Comparison of ENCODE assay signal across 21 cellular contexts in genomic region chr1:84539972-84540371, GRCh38. TPM values are rescaled to one million over a fixed set of nuclear protein-coding genes. Genes with fewer than 3 reads are reported as not detected.
DNase-seq lines count a peak whose midpoint lies in the region; ATAC-seq, FAIRE-seq and TF ChIP-seq lines count a peak whose summit lies in the region.
"Had no signal": no experiment of that assay in that cellular context is flagged by ENCODE, and none has a peak within 500 bp of the region (broad histone marks: within the 10 kb centered on the region; RNA-seq: fewer than 3 reads in every experiment).

No MANE protein-coding gene starts in this region.

- in situ Hi-C loops in GM13976 (cut with MboI; ENCODE audit: low sequenced_read_pairs, unreplicated experiment): no loop called here

- H3K9me3 Mint-ChIP-seq in stimulated activated naive CD8-positive, alpha-beta T cell treated with anti-CD3 and anti-CD28 coated beads, Interleukin-15, Interleukin-2, amounts not matched to agents 100 ng/mL and 50 ng/mL, for 24 hours: no peaks in the 10 kb centered on the region
- H3K9me3 Mint-ChIP-seq: activated T-helper 1 cell treated with anti-CD3 and anti-CD28 coated beads, Interleukin-12 subunit alpha, Interleukin-12 subunit beta, Interleukin-2, Interleukin-4 antibody, amounts not matched to agents 30 ng/mL and 10 ng/mL and 1 ng/mL, durations not matched to agents 14 hours and 24 hours and 36 hours; CD14-positive monocyte; neural progenitor cell; T-helper 2 cell treated with Interferon-gamma antibody and Interleukin-4, amounts not matched to agents 5 μg/mL and 100 μg/mL, for 36 hours had no signal

- no peak for TF ChIP-seq POLR2A in GM12892 (IDR thresholded peaks at IDR 0.05; ENCODE audit: low read depth, low read length)

- peak overlapping the region; percentile 43 for H3K27ac Mint-ChIP-seq in stimulated activated naive CD8-positive, alpha-beta T cell treated with anti-CD3 and anti-CD28 coated beads, Interleukin-15, Interleukin-2, amounts not matched to agents 100 ng/mL and 50 ng/mL, for 24 hours
- H3K27ac Mint-ChIP-seq: activated T-helper 1 cell treated with anti-CD3 and anti-CD28 coated beads, Interleukin-12 subunit alpha, Interleukin-12 subunit beta, Interleukin-2, Interleukin-4 antibody, amounts not matched to agents 30 ng/mL and 10 ng/mL and 1 ng/mL, durations not matched to agents 14 hours and 24 hours and 36 hours; CD14-positive monocyte; neural progenitor cell; T-helper 2 cell treated with Interferon-gamma antibody and Interleukin-4, amounts not matched to agents 5 μg/mL and 100 μg/mL, for 36 hours had no signal

- H2AFZ ChIP-seq in SK-N-SH (ENCODE audit: low read depth) (no peak overlapping the region), fibroblast of lung (ENCODE audit: low read length) (no peak overlapping the region)
- H2AFZ ChIP-seq: neural progenitor cell had no signal

- H3K79me2 ChIP-seq in SK-N-SH (ENCODE audit: insufficient read depth) (no peaks in the 10 kb centered on the region), fibroblast of lung (ENCODE audit: control insufficient read depth, insufficient read depth, low read length) (no peaks in the 10 kb centered on the region)

- H3K27me3 Mint-ChIP-seq in stimulated activated naive CD8-positive, alpha-beta T cell treated with anti-CD3 and anti-CD28 coated beads, Interleukin-15, Interleukin-2, amounts not matched to agents 100 ng/mL and 50 ng/mL, for 24 hours: no peaks in the 10 kb centered on the region

- TF ChIP-seq RAD21 in SK-N-SH (IDR thresholded peaks at IDR 0.05; ENCODE audit: low read length): no peak

- peaks cover 14% of the 10 kb centered on the region for H3F3A ChIP-seq in SK-N-SH (replicated peaks; ENCODE audit: insufficient read depth)

- H3K4me3 ChIP-seq in SK-N-SH (ENCODE audit: low read depth in 2 of 2, low read length in 1 of 2): no peak overlapping the region
- no peak overlapping the region for H3K4me3 ChIP-seq in fibroblast of lung (replicated peaks in 1 of 4; ENCODE audit: control extremely low read depth in 1 of 4, insufficient read depth in 1 of 4, low read depth in 3 of 4, low read length in 4 of 4)
- H3K4me3 ChIP-seq: esophagus muscularis mucosa, K562, neural progenitor cell, SJCRH30, suprapubic skin had no signal

- no peak overlapping the region for H3K4me3 Mint-ChIP-seq in stimulated activated naive CD8-positive, alpha-beta T cell treated with anti-CD3 and anti-CD28 coated beads, Interleukin-15, Interleukin-2, amounts not matched to agents 100 ng/mL and 50 ng/mL, for 24 hours
- H3K4me3 Mint-ChIP-seq: activated T-helper 1 cell treated with anti-CD3 and anti-CD28 coated beads, Interleukin-12 subunit alpha, Interleukin-12 subunit beta, Interleukin-2, Interleukin-4 antibody, amounts not matched to agents 30 ng/mL and 10 ng/mL and 1 ng/mL, durations not matched to agents 14 hours and 24 hours and 36 hours; CD14-positive monocyte; neural progenitor cell; T-helper 2 cell treated with Interferon-gamma antibody and Interleukin-4, amounts not matched to agents 5 μg/mL and 100 μg/mL, for 36 hours had no signal

- peaks cover 27% of the 10 kb centered on the region for H3K36me3 Mint-ChIP-seq in stimulated activated naive CD8-positive, alpha-beta T cell treated with anti-CD3 and anti-CD28 coated beads, Interleukin-15, Interleukin-2, amounts not matched to agents 100 ng/mL and 50 ng/mL, for 24 hours (ENCODE audit: low read depth)
- H3K36me3 Mint-ChIP-seq: neural progenitor cell had no signal

- H3K4me1 Mint-ChIP-seq in stimulated activated naive CD8-positive, alpha-beta T cell treated with anti-CD3 and anti-CD28 coated beads, Interleukin-15, Interleukin-2, amounts not matched to agents 100 ng/mL and 50 ng/mL, for 24 hours (ENCODE audit: low read depth): peaks cover 23% of the 10 kb centered on the region
- H3K4me1 Mint-ChIP-seq: CD14-positive monocyte, neural progenitor cell had no signal

- no peak for FAIRE-seq in GM12892 (lab: Jason Lieb, UNC)
- FAIRE-seq: GM12891, K562 had no signal

- CTCF ChIA-PET in SK-N-SH (lab: Yijun Ruan, JAX): interaction anchor here (0.9 to 1.4 kb wide), 2 partner anchors 11 to 232 kb away, joined by 4 to 5 read pairs; no protein-coding TSS in a partner anchor

- DNase-seq in stimulated activated naive CD8-positive, alpha-beta T cell treated with anti-CD3 and anti-CD28 coated beads, Interleukin-15, Interleukin-2, amounts not matched to agents 100 U/mL and 50 U/mL, for 24 hours: no peak
- DNase-seq in SK-N-SH (no peak), fibroblast of lung (ENCODE audit: low read depth in 2 of 2) (peak; percentile 30 to 36), NCI-H2171 (lab: John Stamatoyannopoulos, UW) (no peak), GM12892 (ENCODE audit: insufficient read length) (no peak), GOT3 (lab: John Stamatoyannopoulos, UW) (no peak), GM13976 (ENCODE audit: low spot score) (no peak)
- DNase-seq: head of caudate nucleus, NCI-H1048, NCI-H2029 treated with DMSO at 0.1 percent for 48 hours, NCI-H510A, SJCRH30 had no signal

- H3K36me3 ChIP-seq in SK-N-SH (replicated peaks in 1 of 2; ENCODE audit: control insufficient read depth in 1 of 2, insufficient read depth in 2 of 2, low read length in 1 of 2) (peaks cover 2 to 19% of the 10 kb centered on the region in 2 experiments), fibroblast of lung (ENCODE audit: control insufficient read depth, insufficient read depth, low read length) (no peaks in the 10 kb centered on the region)
- H3K36me3 ChIP-seq: neural progenitor cell, SJCRH30 had no signal

- no peak for TF ChIP-seq EP300 in SK-N-SH (IDR thresholded peaks at IDR 0.05; ENCODE audit: borderline replicate concordance in 1 of 2, low read depth in 1 of 2, low read length in 1 of 2)

- H4K20me1 ChIP-seq in SK-N-SH (ENCODE audit: insufficient read depth): no peaks in the 10 kb centered on the region
- no peaks in the 10 kb centered on the region for H4K20me1 ChIP-seq in fibroblast of lung (ENCODE audit: control insufficient read depth, extremely low read depth, insufficient read depth, low read length)

- POLR2A ChIA-PET in SK-N-SH (lab: Yijun Ruan, JAX): no interaction called here

- 31% methylated on average over 3 of the region's 3 CpGs for WGBS in SK-N-SH (ENCODE audit: low lambda C conversion rate)

- ATAC-seq in stimulated activated naive CD8-positive, alpha-beta T cell treated with anti-CD3 and anti-CD28 coated beads, Interleukin-15, Interleukin-2, amounts not matched to agents 100 U/mL and 50 U/mL, for 24 hours: no peak
- ATAC-seq: K562 had no signal

- H3K9me2 ChIP-seq in SK-N-SH: no peaks in the 10 kb centered on the region

- no peak overlapping the region for H3K9ac ChIP-seq in SK-N-SH
- no peak overlapping the region for H3K9ac ChIP-seq in fibroblast of lung (ENCODE audit: insufficient read depth, low read length)
- H3K9ac ChIP-seq: neural progenitor cell had no signal

- H3K4me1 ChIP-seq in SK-N-SH (ENCODE audit: control insufficient read depth in 1 of 2, insufficient read depth in 2 of 2, low read depth in 1 of 2, low read length in 1 of 2): no peaks in the 10 kb centered on the region; a peak in 1 of 4 replicates
- H3K4me1 ChIP-seq in fibroblast of lung (ENCODE audit: control insufficient read depth, extremely low read depth, insufficient read depth, low read length): no peaks in the 10 kb centered on the region
- H3K4me1 ChIP-seq: esophagus muscularis mucosa, neural progenitor cell, SJCRH30, suprapubic skin had no signal

- no peak for TF ChIP-seq CTCF in SK-N-SH (IDR thresholded peaks at IDR 0.05)
- TF ChIP-seq CTCF in fibroblast of lung (conservative IDR thresholded peaks at IDR 0.05 in 1 of 2, IDR thresholded peaks at IDR 0.05 in 1 of 2; ENCODE audit: low read depth in 1 of 2, low read length in 2 of 2): no peak
- TF ChIP-seq CTCF in GM13976 (IDR thresholded peaks at IDR 0.05; ENCODE audit: borderline replicate concordance, control extremely low read depth, extremely low read depth, insufficient read depth, missing control alignments): no peak

- H3K27ac ChIP-seq in SK-N-SH (ENCODE audit: low read depth in 2 of 2, low read length in 1 of 2) (peak overlapping the region; percentile 16 to 43; a peak in 2 of 4 replicates), fibroblast of lung (ENCODE audit: insufficient read depth, low read length) (no peak overlapping the region)
- H3K27ac ChIP-seq: esophagus muscularis mucosa, neural progenitor cell, SJCRH30, suprapubic skin had no signal

- peak overlapping the region; percentile 10; the same call in 1 of the 2 replicates for H3K4me2 ChIP-seq in SK-N-SH
- H3K4me2 ChIP-seq in fibroblast of lung (ENCODE audit: extremely low read depth, insufficient read depth, low read length): no peak overlapping the region
- H3K4me2 ChIP-seq: neural progenitor cell had no signal

- H3K9me3 ChIP-seq in SK-N-SH (no peaks in the 10 kb centered on the region), fibroblast of lung (ENCODE audit: control insufficient read depth, insufficient read depth, low read depth, low read length) (no peaks in the 10 kb centered on the region)
- H3K9me3 ChIP-seq: esophagus muscularis mucosa, SJCRH30, suprapubic skin had no signal

- H3K27me3 ChIP-seq in SK-N-SH (ENCODE audit: insufficient read depth): no peaks in the 10 kb centered on the region
- no peaks in the 10 kb centered on the region for H3K27me3 ChIP-seq in fibroblast of lung (ENCODE audit: control insufficient read depth, insufficient read depth, low read length)
- H3K27me3 ChIP-seq: esophagus muscularis mucosa, neural progenitor cell, SJCRH30, suprapubic skin had no signal

RNA-seq across cellular contexts. Expression of gene GNG5, which starts 33.6 kb away (rescaled TPM):
- polyA plus RNA-seq in SK-N-SH (2012; rRNA removed): 67.0 and 104 TPM in 2 replicates
- polyA plus RNA-seq in SK-N-SH (2012; cell fraction: cytosol; rRNA removed): 120 and 122 TPM in 2 replicates
- 30.2 and 33.5 TPM in 2 replicates for polyA plus RNA-seq in SK-N-SH (2012; cell fraction: nucleus; rRNA removed)
- 9.5 and 13.7 TPM in 2 replicates for total RNA-seq in fibroblast of lung
- 59.4 and 73.3 TPM in 2 replicates for polyA plus RNA-seq in fibroblast of lung
- 207 and 262 TPM in 2 replicates for polyA plus RNA-seq in fibroblast of lung (2012)
- polyA minus RNA-seq in fibroblast of lung (ENCODE audit: low replicate concordance): 20.0 and 25.4 TPM in 2 replicates
- 163 TPM for polyA plus RNA-seq in GM12892 (2012; ENCODE audit: missing spikeins)

RNA-seq across cellular contexts. Expression of gene SPATA1, which starts 33.8 kb away (rescaled TPM):
- polyA plus RNA-seq in SK-N-SH (2012; rRNA removed) (1.2 and 1.6 TPM in 2 replicates), fibroblast of lung (0.54 and 0.96 TPM in 2 replicates)
- 0.72 and 0.73 TPM in 2 replicates for polyA plus RNA-seq in SK-N-SH (2012; cell fraction: cytosol; rRNA removed)
- 2.6 TPM in 2 replicates for polyA plus RNA-seq in SK-N-SH (2012; cell fraction: nucleus; rRNA removed)
- total RNA-seq in fibroblast of lung: 1.0 and 1.7 TPM in 2 replicates
- polyA plus RNA-seq in fibroblast of lung (2012): 0.66 and 0.98 TPM in 2 replicates
- polyA minus RNA-seq in fibroblast of lung (ENCODE audit: low replicate concordance): not detected in 2 replicates
- polyA plus RNA-seq in GM12892 (2012; ENCODE audit: missing spikeins): 1.9 TPM

RNA-seq across cellular contexts. Expression of gene CTBS, which starts 34.3 kb away (rescaled TPM):
- polyA plus RNA-seq in SK-N-SH (2012; rRNA removed) (16.6 and 23.4 TPM in 2 replicates), fibroblast of lung (25.2 and 35.5 TPM in 2 replicates)
- polyA plus RNA-seq in SK-N-SH (2012; cell fraction: cytosol; rRNA removed): 27.4 and 33.5 TPM in 2 replicates
- polyA plus RNA-seq in SK-N-SH (2012; cell fraction: nucleus; rRNA removed): 7.6 and 13.5 TPM in 2 replicates
- 6.7 and 10.1 TPM in 2 replicates for total RNA-seq in fibroblast of lung
- 14.7 and 19.0 TPM in 2 replicates for polyA plus RNA-seq in fibroblast of lung (2012)
- 1.4 and 1.7 TPM in 2 replicates for polyA minus RNA-seq in fibroblast of lung (ENCODE audit: low replicate concordance)
- 14.9 TPM for polyA plus RNA-seq in GM12892 (2012; ENCODE audit: missing spikeins)

Comparison
In these comparisons a context has a peak if more than half of its experiments do, and no peak if none do; other contexts are left out.
1. DNase-seq: peak in fibroblast of lung (2 of 2); none in stimulated activated naive CD8-positive, alpha-beta T cell treated with anti-CD3 and anti-CD28 coated beads, Interleukin-15, Interleukin-2, amounts not matched to agents 100 U/mL and 50 U/mL, for 24 hours (single experiment), SK-N-SH (single experiment), NCI-H2171 (single experiment), GM12892 (single experiment), GOT3 (single experiment) and GM13976 (single experiment).